ENCODE assay signal across 1 cellular context in genomic region chr18:61890344-61890743, GRCh38.
TF ChIP-seq lines count a peak whose summit lies in the region.

No MANE protein-coding gene starts in this region.

TF ChIP-seq in HepG2, 621 proteins besides CTCF, POLR2A, EP300 and RAD21:
- TF ChIP-seq SNAPC2 (CRISPR knock-in tag; IDR thresholded peaks at IDR 0.05) (no peak), ZNF12 (CRISPR knock-in tag; IDR thresholded peaks at IDR 0.05) (peak; percentile 80)
